ENCODE assay signal across 1 cellular context in genomic region chr5:111857067-111857466, GRCh38.
TF ChIP-seq lines count a peak whose summit lies in the region.

No MANE protein-coding gene starts in this region.

TF ChIP-seq in GM23338, 12 proteins besides CTCF, POLR2A, EP300 and RAD21 (continued from another document):
- TF ChIP-seq ZNF462 (CRISPR knock-in tag; IDR thresholded peaks at IDR 0.05) = no peak
- TF ChIP-seq STAT1 (IDR thresholded peaks at IDR 0.05; ENCODE audit: unreplicated experiment) = no peak
